8 cellular contexts compared by ENCODE assay signal in genomic region chr14:22333408-22334274, GRCh38.
A peak's percentile ranks its signal among the peaks of the same experiment; 100 is the strongest.
DNase-seq lines count a peak whose midpoint lies in the region; ATAC-seq and TF ChIP-seq lines count a peak whose summit lies in the region.

No MANE protein-coding gene starts in this region.

- H4K5ac ChIP-seq in mesendoderm (ENCODE audit: low read length): no peak overlapping the region

- no peak overlapping the region for H2AK5ac ChIP-seq in mesendoderm (ENCODE audit: low read length)

- ATAC-seq in GM18873 (IDR thresholded peaks at IDR 0.05; ENCODE audit: low FRiP score, unreplicated experiment): no peak

- TF ChIP-seq CTCF in brain microvascular endothelial cell (IDR thresholded peaks at IDR 0.05; ENCODE audit: low read depth, low read length, missing control alignments): no peak
- TF ChIP-seq CTCF in GM10266 (IDR thresholded peaks at IDR 0.05; ENCODE audit: control insufficient read depth, insufficient read depth, low read depth, missing control alignments): no peak

- in situ Hi-C loops in brain microvascular endothelial cell (cut with HindIII; ENCODE audit: low pct_ligation_motif_present, low sequenced_read_pairs): no loop called here

- H3K9me3 ChIP-seq in MG63: no peaks in the 10 kb centered on the region

- no peaks in the 10 kb centered on the region for H3K36me3 ChIP-seq in MG63
- H3K36me3 ChIP-seq in brain microvascular endothelial cell (replicated peaks): no peaks in the 10 kb centered on the region
- no peaks in the 10 kb centered on the region for H3K36me3 ChIP-seq in mesendoderm (ENCODE audit: control insufficient read depth, insufficient read depth, low read length)

- no CpG with 5 or more reads among the region's 6 CpGs for WGBS in mesendoderm (ENCODE audit: extremely low coverage, insufficient coverage, low lambda C conversion rate)

- H3K79me2 ChIP-seq in mesendoderm (ENCODE audit: control insufficient read depth, insufficient read depth, low read length): no peaks in the 10 kb centered on the region

- no peaks in the 10 kb centered on the region for H3K79me1 ChIP-seq in mesendoderm (ENCODE audit: low read length)

- H3K4me3 ChIP-seq in MG63 (no peak overlapping the region), brain microvascular endothelial cell (ENCODE audit: low read depth, low read length) (no peak overlapping the region), mesendoderm (ENCODE audit: low read length) (no peak overlapping the region)

- H3K4me2 ChIP-seq in mesendoderm (ENCODE audit: low read length): no peak overlapping the region

- H2BK15ac ChIP-seq in mesendoderm (replicated peaks; ENCODE audit: low read depth): no peak overlapping the region

- H3K56ac ChIP-seq in mesendoderm (ENCODE audit: low read length): no peak overlapping the region

- peak overlapping the region; percentile 60 for H3K18ac ChIP-seq in mesendoderm (ENCODE audit: low read length)

- H3K9ac ChIP-seq in mesendoderm (ENCODE audit: low read length): no peak overlapping the region

- H4K8ac ChIP-seq in mesendoderm (ENCODE audit: low read depth, low read length): no peak overlapping the region

- H2BK5ac ChIP-seq in mesendoderm (ENCODE audit: low read length): no peak overlapping the region

- H2BK120ac ChIP-seq in mesendoderm (ENCODE audit: low read depth, low read length): no peak overlapping the region

- no peaks in the 10 kb centered on the region for H3K4me1 ChIP-seq in mesendoderm (ENCODE audit: control insufficient read depth, low read depth, low read length)

- H3K27me3 ChIP-seq in MG63 (no peaks in the 10 kb centered on the region), brain microvascular endothelial cell (replicated peaks) (no peaks in the 10 kb centered on the region), mesendoderm (ENCODE audit: insufficient read depth, low read length, poor library complexity) (no peaks in the 10 kb centered on the region)

- no peak overlapping the region for H3K4ac ChIP-seq in mesendoderm (ENCODE audit: low read depth, low read length)

- H3K23ac ChIP-seq in mesendoderm (ENCODE audit: low read length): no peak overlapping the region

- H3K27ac ChIP-seq in brain microvascular endothelial cell: no peak overlapping the region
- H3K27ac ChIP-seq in mesendoderm (ENCODE audit: low read depth, low read length): no peak overlapping the region

- peak; percentile 23 for DNase-seq in EH (ENCODE audit: low read depth)
- peak; percentile 55 for DNase-seq in MG63
- peak; percentile 71 for DNase-seq in brain microvascular endothelial cell
- peak; percentile 88 for DNase-seq in mesendoderm
- no peak for DNase-seq in activated CD8-positive, alpha-beta memory T cell treated with anti-CD3 and anti-CD28 coated beads, Interleukin-2, amount 50 U/mL, for 48 hours
- no peak for DNase-seq in mesenteric fat pad (ENCODE audit: low spot score)
- DNase-seq in GM10266 (ENCODE audit: extremely low spot score): no peak

Comparison
In these comparisons a context has a peak if more than half of its experiments do, and no peak if none do; other contexts are left out.
1. DNase-seq: peak in EH (single experiment), MG63 (single experiment), brain microvascular endothelial cell (single experiment) and mesendoderm (single experiment); none in activated CD8-positive, alpha-beta memory T cell treated with anti-CD3 and anti-CD28 coated beads, Interleukin-2, amount 50 U/mL, for 48 hours (single experiment), mesenteric fat pad (single experiment) and GM10266 (single experiment).